Comparison of ENCODE assay signal across 25 cellular contexts in the genomic region with DNA sequence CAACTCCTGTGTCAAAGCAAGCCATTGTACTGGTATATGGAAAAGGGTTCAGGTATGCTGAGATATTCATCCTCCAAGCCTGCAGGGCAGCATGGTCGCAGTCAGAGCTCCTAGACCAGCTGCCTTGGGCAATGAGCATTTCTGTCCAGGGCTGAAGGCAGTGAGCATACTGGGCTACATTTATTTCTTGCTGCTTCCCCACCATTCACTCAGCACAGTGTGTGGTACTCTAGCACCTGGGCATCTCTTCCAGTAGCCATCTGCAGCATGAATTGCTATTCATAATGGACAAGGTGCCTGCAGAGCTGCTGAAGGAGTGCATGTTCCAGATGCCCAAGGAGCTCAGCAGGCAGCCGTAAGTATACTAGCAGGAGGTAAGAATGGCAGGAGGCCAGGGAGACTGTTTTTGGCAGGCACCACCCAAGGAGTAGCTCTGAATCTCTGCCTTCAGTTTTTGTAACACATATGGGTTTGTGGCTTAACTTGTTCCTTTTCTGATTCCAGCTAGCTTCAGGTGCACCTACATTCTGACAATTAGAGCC.
DNase-seq lines count a peak whose midpoint lies in the region; ATAC-seq and TF ChIP-seq lines count a peak whose summit lies in the region.
"Had no signal": no experiment of that assay in that cellular context is flagged by ENCODE, and none has a peak within 500 bp of the region (broad histone marks: within the 10 kb centered on the region; RNA-seq: fewer than 3 reads in every experiment).

No MANE protein-coding gene starts in this region.

- no peak overlapping the region for H3K14ac ChIP-seq in H9 (ENCODE audit: insufficient read depth, low read length)

- no peaks in the 10 kb centered on the region for H3K79me2 ChIP-seq in HCT116 (ENCODE audit: insufficient read depth, low read length)
- no peaks in the 10 kb centered on the region for H3K79me2 ChIP-seq in H9 (ENCODE audit: insufficient read depth, low read length)

- CTCF ChIA-PET in HCT116 (lab: Charles Lee), result interaction anchor here (1.5 kb wide), 1 partner anchor 8 kb away, joined by 3 read pairs; no protein-coding TSS in a partner anchor

- H2AFZ ChIP-seq in HCT116 (ENCODE audit: low read depth, low read length, poor library complexity, severe bottlenecking) (no peak overlapping the region), H9 (ENCODE audit: low read length) (no peak overlapping the region)
- H2AFZ ChIP-seq: neural progenitor cell had no signal

- H2BK120ac ChIP-seq in H9 (ENCODE audit: low read depth, low read length, poor library complexity, severe bottlenecking), result no peak overlapping the region

- no peak overlapping the region for H2BK15ac ChIP-seq in H9 (ENCODE audit: low read depth, low read length)

- H3K27ac ChIP-seq in HCT116 (ENCODE audit: low read depth, low read length) (no peak overlapping the region), H9 (ENCODE audit: insufficient read length, low read depth, low read length) (no peak overlapping the region)
- H3K27ac ChIP-seq: brain microvascular endothelial cell, gastrocnemius medialis, neural progenitor cell, prostate gland, thoracic aorta had no signal

- no peak overlapping the region for H3K4ac ChIP-seq in H9 (ENCODE audit: low read depth, low read length)

- peak; percentile 22; the same call in 1 of the 2 replicates for ATAC-seq in HCT116
- no peak for ATAC-seq in GM21526 (IDR thresholded peaks at IDR 0.05; ENCODE audit: low FRiP score, unreplicated experiment)
- ATAC-seq: gastrocnemius medialis, SK-N-SH treated with all-trans-retinoic acid at 6 μM for 48 hours had no signal

- no peak for TF ChIP-seq RAD21 in HCT116 (IDR thresholded peaks at IDR 0.05; ENCODE audit: low read depth)

- H3K9ac ChIP-seq in HCT116 (ENCODE audit: low read length) (no peak overlapping the region), H9 (ENCODE audit: extremely low read depth, insufficient read length, low read length) (no peak overlapping the region)
- H3K9ac ChIP-seq: neural progenitor cell had no signal

- H3K36me3 Mint-ChIP-seq in H9 (ENCODE audit: insufficient read depth in 1 of 3, low read depth in 3 of 3) (peaks cover 0 to 4% (median 0%) of the 10 kb centered on the region in 3 experiments; a peak in 3 of 7 replicates), type B pancreatic cell (no peaks in the 10 kb centered on the region)
- H3K36me3 Mint-ChIP-seq: neural progenitor cell had no signal

- H3K4me3 Mint-ChIP-seq in H9 (no peak overlapping the region), type B pancreatic cell (no peak overlapping the region)
- H3K4me3 Mint-ChIP-seq: activated B cell treated with CpG ODN at 0.5 μM for 24 hours; neural progenitor cell; T-helper 2 cell treated with Interferon-gamma antibody and Interleukin-4, amounts not matched to agents 5 μg/mL and 100 μg/mL, for 36 hours had no signal

- H4K8ac ChIP-seq in H9 (replicated peaks; ENCODE audit: insufficient read length, low read depth, low read length), result no peak overlapping the region

- H3K23ac ChIP-seq in H9 (ENCODE audit: insufficient read length, low read depth, low read length), result no peak overlapping the region

- H3K4me1 Mint-ChIP-seq in H9 (peaks cover 6 to 7% of the 10 kb centered on the region in 2 experiments; a peak in 2 of 4 replicates), type B pancreatic cell (ENCODE audit: unreplicated experiment) (no peaks in the 10 kb centered on the region)
- H3K4me1 Mint-ChIP-seq: activated B cell treated with CpG ODN at 0.5 μM for 24 hours, neural progenitor cell had no signal

- H3K36me3 ChIP-seq in HCT116 (ENCODE audit: control insufficient read depth in 1 of 2, insufficient read depth in 2 of 2, low read length in 2 of 2), result no peaks in the 10 kb centered on the region
- H3K36me3 ChIP-seq: brain microvascular endothelial cell, gastrocnemius medialis, neural progenitor cell, prostate gland, thoracic aorta had no signal

- H3K56ac ChIP-seq in H9 (ENCODE audit: insufficient read length, low read depth, low read length), result no peak overlapping the region

- H4K91ac ChIP-seq in H9 (ENCODE audit: insufficient read length, low read depth, low read length), result no peak overlapping the region

- H3K4me2 ChIP-seq in HCT116 (ENCODE audit: low read length) (no peak overlapping the region), H9 (ENCODE audit: insufficient read depth, insufficient read length, low read length) (no peak overlapping the region)
- H3K4me2 ChIP-seq: neural progenitor cell had no signal

- no peak overlapping the region for H3K27ac Mint-ChIP-seq in H9
- H3K27ac Mint-ChIP-seq in type B pancreatic cell, result no peak overlapping the region
- H3K27ac Mint-ChIP-seq: activated B cell treated with CpG ODN at 0.5 μM for 24 hours; activated T-helper 2 cell treated with anti-CD3 and anti-CD28 coated beads, Interferon-gamma antibody, Interleukin-2, Interleukin-4, amounts not matched to agents 10 μg/mL and 5 μg/mL and 100 μg/mL, durations not matched to agents 14 hours and 24 hours and 36 hours; neural progenitor cell; T-helper 2 cell treated with Interferon-gamma antibody and Interleukin-4, amounts not matched to agents 5 μg/mL and 100 μg/mL, for 36 hours had no signal

- POLR2A ChIA-PET in HCT116 (lab: Charles Lee), result no interaction called here

- H2BK5ac ChIP-seq in H9 (ENCODE audit: insufficient read length, low read length), result no peak overlapping the region

- no peaks in the 10 kb centered on the region for H3K9me2 ChIP-seq in HCT116 (ENCODE audit: insufficient read depth)

- H3K4me1 ChIP-seq in HCT116 (ENCODE audit: control insufficient read depth in 1 of 2, insufficient read depth in 2 of 2, low read length in 2 of 2) (no peaks in the 10 kb centered on the region), H9 (ENCODE audit: insufficient read depth, low read length) (no peaks in the 10 kb centered on the region)
- H3K4me1 ChIP-seq: gastrocnemius medialis, prostate gland had no signal

- intact Hi-C loops in HCT116 (cut with micrococcal nuclease), result no loop called here

- H3K23me2 ChIP-seq in H9 (ENCODE audit: insufficient read length, low read depth, low read length, poor library complexity, severe bottlenecking), result no peaks in the 10 kb centered on the region

- BruUV-seq in HCT116 (replicated peaks; lab: Mats Ljungman, UMichigan), result no TSS peak

- no peak for TF ChIP-seq POLR2A in HCT116 (IDR thresholded peaks at IDR 0.05; ENCODE audit: borderline replicate concordance, extremely low read depth, insufficient read depth, insufficient read length)

- H4K20me1 ChIP-seq in HCT116 (ENCODE audit: insufficient read depth) (no peaks in the 10 kb centered on the region), H9 (ENCODE audit: control insufficient read depth, insufficient read depth, insufficient read length) (no peaks in the 10 kb centered on the region)

- no peak overlapping the region for H4K5ac ChIP-seq in H9 (ENCODE audit: insufficient read length, low read depth, low read length)

- RAD21 ChIA-PET in HCT116 (lab: Charles Lee; ENCODE audit: low non-redundant PET in 1 of 2, low total read pairs in 2 of 2, uncharacterized antibody in 2 of 2, unreplicated experiment in 2 of 2), result no interaction called here

- no peaks in the 10 kb centered on the region for H3K27me3 ChIP-seq in HCT116 (ENCODE audit: insufficient read depth, low read length)
- H3K27me3 ChIP-seq in H9 (ENCODE audit: insufficient read depth, low read length), result no peaks in the 10 kb centered on the region
- H3K27me3 ChIP-seq: brain microvascular endothelial cell, gastrocnemius medialis, neural progenitor cell had no signal

- H2BK20ac ChIP-seq in H9 (ENCODE audit: low read depth, low read length, poor library complexity, severe bottlenecking), result no peak overlapping the region

- H3K9me3 Mint-ChIP-seq in H9 (no peaks in the 10 kb centered on the region; a peak in 1 of 5 replicates), type B pancreatic cell (no peaks in the 10 kb centered on the region)
- H3K9me3 Mint-ChIP-seq: activated T-helper 2 cell treated with anti-CD3 and anti-CD28 coated beads, Interferon-gamma antibody, Interleukin-2, Interleukin-4, amounts not matched to agents 10 μg/mL and 5 μg/mL and 100 μg/mL, durations not matched to agents 14 hours and 24 hours and 36 hours; T-helper 2 cell treated with Interferon-gamma antibody and Interleukin-4, amounts not matched to agents 5 μg/mL and 100 μg/mL, for 36 hours had no signal

- no peak overlapping the region for H3T11ph ChIP-seq in H9 (ENCODE audit: low read length)

- DNase-seq in HCT116 (ENCODE audit: low read depth, low spot score), result no peak
- DNase-seq in NCI-H345 (lab: John Stamatoyannopoulos, UW), result peak; percentile 11
- peak; percentile 47 for DNase-seq in choroid plexus epithelial cell (ENCODE audit: low read depth)
- peak; percentile 31 for DNase-seq in occipital lobe (lab: John Stamatoyannopoulos, UW)
- DNase-seq in H9, result no peak
- no peak for DNase-seq in type B pancreatic cell (ENCODE audit: extremely low spot score, unreplicated experiment)
- no peak for DNase-seq in T-helper 1 cell
- DNase-seq: activated B cell treated with CpG ODN at 0.5 μM for 24 hours; activated CD4-positive, alpha-beta T cell treated with anti-CD3 and anti-CD28 coated beads, Interleukin-2, amount 50 U/mL, for 48 hours; activated CD8-positive, alpha-beta memory T cell treated with anti-CD3 and anti-CD28 coated beads, Interleukin-2, amount 50 U/mL, for 48 hours; brain microvascular endothelial cell; dermis blood vessel endothelial cell; gastrocnemius medialis; HCEC 1CT; NCI-H1092; NCI-H526; stimulated activated CD4-positive, alpha-beta T cell treated with anti-CD3 and anti-CD28 coated beads, Interleukin-1b, Interleukin-23, amount 100 ng/mL, for 48 hours had no signal

- no peak overlapping the region for H3K18ac ChIP-seq in H9 (ENCODE audit: insufficient read length, low read depth, low read length)

- no peak overlapping the region for H2BK12ac ChIP-seq in H9 (ENCODE audit: insufficient read length, low read depth, low read length)

- H3K4me3 ChIP-seq in HCT116 (replicated peaks in 1 of 2; ENCODE audit: low read depth in 1 of 2, low read length in 2 of 2) (no peak overlapping the region), choroid plexus epithelial cell (ENCODE audit: low read depth, low read length) (no peak overlapping the region)
- H3K4me3 ChIP-seq: gastrocnemius medialis, lung, neural progenitor cell, prostate gland, thoracic aorta had no signal

- no peaks in the 10 kb centered on the region; the same call in 1 of the 2 replicates for H3K27me3 Mint-ChIP-seq in H9 (ENCODE audit: low read depth)
- H3K27me3 Mint-ChIP-seq in type B pancreatic cell, result peaks cover 20% of the 10 kb centered on the region
- H3K27me3 Mint-ChIP-seq: activated B cell treated with CpG ODN at 0.5 μM for 24 hours had no signal

- no CpG with 5 or more reads among the region's 2 CpGs for WGBS in H9 (ENCODE audit: extremely low coverage, insufficient read length, low lambda C conversion rate)

- TF ChIP-seq CTCF in HCT116 (IDR thresholded peaks at IDR 0.05 in 2 of 3, conservative IDR thresholded peaks at IDR 0.05 in 1 of 3; ENCODE audit: borderline replicate concordance in 1 of 3, insufficient read depth in 1 of 3, low read depth in 2 of 3, low read length in 2 of 3), result no peak
- TF ChIP-seq CTCF in choroid plexus epithelial cell (conservative IDR thresholded peaks at IDR 0.05; ENCODE audit: low read depth, low read length), result no peak
- no peak for TF ChIP-seq CTCF in H9 (conservative IDR thresholded peaks at IDR 0.05)
- TF ChIP-seq CTCF in type B pancreatic cell (conservative IDR thresholded peaks at IDR 0.05), result no peak

- no peaks in the 10 kb centered on the region for H3K79me1 ChIP-seq in H9 (ENCODE audit: insufficient read depth, low read depth, low read length, poor library complexity, severe bottlenecking)

- no peak overlapping the region for H2AK5ac ChIP-seq in H9 (ENCODE audit: insufficient read length, low read length)

- no peaks in the 10 kb centered on the region for H3K9me3 ChIP-seq in HCT116 (ENCODE audit: control insufficient read depth in 1 of 2, insufficient read depth in 1 of 2, low read depth in 1 of 2, low read length in 2 of 2)
- H3K9me3 ChIP-seq in H9 (ENCODE audit: control insufficient read depth, low read depth, low read length), result no peaks in the 10 kb centered on the region
- H3K9me3 ChIP-seq: gastrocnemius medialis, prostate gland, thoracic aorta had no signal

Comparison
In these comparisons a context has a peak if more than half of its experiments do, and no peak if none do; other contexts are left out.
1. DNase-seq: peak in NCI-H345 (single experiment), choroid plexus epithelial cell (single experiment) and occipital lobe (single experiment); none in HCT116 (single experiment), H9 (single experiment), type B pancreatic cell (single experiment) and T-helper 1 cell (0 of 5).